1 cellular context compared by ENCODE assay signal in the genomic region with DNA sequence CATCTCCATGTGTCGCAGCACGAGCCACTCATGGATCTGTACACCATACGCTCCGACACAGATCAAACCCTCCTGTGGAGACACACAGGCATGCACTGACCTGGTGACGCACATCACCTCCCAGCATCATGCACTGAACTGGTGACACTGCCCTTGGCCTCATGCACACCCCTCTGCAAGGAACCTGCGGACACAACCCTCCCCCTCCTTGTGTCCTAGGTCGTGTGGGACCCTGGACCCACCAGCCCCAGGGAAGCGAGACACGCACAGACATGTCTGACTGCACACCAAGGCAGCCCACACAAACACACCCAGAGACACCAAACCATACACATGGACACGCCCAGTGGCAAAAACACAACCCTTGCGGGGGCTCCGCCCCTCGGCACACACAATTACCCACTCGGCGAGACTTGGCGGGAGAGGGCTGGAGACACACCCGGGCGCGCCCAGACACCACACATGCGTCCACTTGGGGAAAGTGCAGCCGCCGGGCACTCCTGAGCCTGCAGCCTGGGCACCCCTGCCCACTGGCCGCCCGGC.
A peak's percentile ranks its signal among the peaks of the same experiment; 100 is the strongest.
TF ChIP-seq lines count a peak whose summit lies in the region.

No MANE protein-coding gene starts in this region.

TF ChIP-seq in HCT116, 20 proteins besides CTCF, POLR2A, EP300 and RAD21:
- TF ChIP-seq POLR2AphosphoS5 (IDR thresholded peaks at IDR 0.05; ENCODE audit: low read depth, low read length), result peak; percentile 11; the same call in 1 of the 2 replicates
- TF ChIP-seq FOSL1 (IDR thresholded peaks at IDR 0.05; ENCODE audit: low read depth), result no peak
